13 cellular contexts compared by ENCODE assay signal in genomic region chr5:34057569-34057968, GRCh38. TPM values are rescaled to one million over a fixed set of nuclear protein-coding genes. Genes with fewer than 3 reads are reported as not detected.
DNase-seq lines count a peak whose midpoint lies in the region; ATAC-seq and TF ChIP-seq lines count a peak whose summit lies in the region.
"Had no signal": no experiment of that assay in that cellular context is flagged by ENCODE, and none has a peak within 500 bp of the region (broad histone marks: within the 10 kb centered on the region; RNA-seq: fewer than 3 reads in every experiment).

No MANE protein-coding gene starts in this region.

- peaks cover 22% of the 10 kb centered on the region for H3K9me3 Mint-ChIP-seq in nephron progenitor cell
- H3K9me3 Mint-ChIP-seq in activated T-helper 1 cell treated with anti-CD3 and anti-CD28 coated beads, Interleukin-12 subunit alpha, Interleukin-12 subunit beta, Interleukin-2, Interleukin-4 antibody, amounts not matched to agents 30 ng/mL and 10 ng/mL and 1 ng/mL, durations not matched to agents 14 hours and 24 hours and 36 hours: no peaks in the 10 kb centered on the region
- H3K9me3 Mint-ChIP-seq: CD4-positive, alpha-beta T cell had no signal

- no peak for ATAC-seq in HG03342 (IDR thresholded peaks at IDR 0.05; ENCODE audit: unreplicated experiment)

- intact Hi-C loops in activated T-helper 1 cell treated with anti-CD3 and anti-CD28 coated beads, Interleukin-12 subunit alpha, Interleukin-12 subunit beta, Interleukin-2, Interleukin-4 antibody, amounts not matched to agents 30 ng/mL and 10 ng/mL and 1 ng/mL, durations not matched to agents 14 hours and 24 hours and 36 hours (cut with micrococcal nuclease): no loop called here

- H3K27me3 Mint-ChIP-seq in nephron progenitor cell (ENCODE audit: low read depth, poor library complexity): no peaks in the 10 kb centered on the region
- H3K27me3 Mint-ChIP-seq in activated T-helper 1 cell treated with anti-CD3 and anti-CD28 coated beads, Interleukin-12 subunit alpha, Interleukin-12 subunit beta, Interleukin-2, Interleukin-4 antibody, amounts not matched to agents 30 ng/mL and 10 ng/mL and 1 ng/mL, durations not matched to agents 14 hours and 24 hours and 36 hours (ENCODE audit: insufficient read depth): no peaks in the 10 kb centered on the region
- H3K27me3 Mint-ChIP-seq: CD4-positive, alpha-beta T cell had no signal

- H3K4me3 Mint-ChIP-seq in nephron progenitor cell: no peak overlapping the region
- no peak overlapping the region for H3K4me3 Mint-ChIP-seq in activated T-helper 1 cell treated with anti-CD3 and anti-CD28 coated beads, Interleukin-12 subunit alpha, Interleukin-12 subunit beta, Interleukin-2, Interleukin-4 antibody, amounts not matched to agents 30 ng/mL and 10 ng/mL and 1 ng/mL, durations not matched to agents 14 hours and 24 hours and 36 hours
- H3K4me3 Mint-ChIP-seq: CD4-positive, alpha-beta T cell had no signal

- TF ChIP-seq CTCF in LNCaP clone FGC (IDR thresholded peaks at IDR 0.05; ENCODE audit: control insufficient read depth, extremely low read depth, insufficient read depth) (no peak), epithelial cell of esophagus (IDR thresholded peaks at IDR 0.05; ENCODE audit: insufficient read depth, low read depth, low read length, missing control alignments) (no peak), nephron progenitor cell (IDR thresholded peaks at IDR 0.05) (no peak)

- H3K4me3 ChIP-seq in LNCaP clone FGC (ENCODE audit: low read depth, low read length) (no peak overlapping the region), epithelial cell of esophagus (ENCODE audit: low read length) (no peak overlapping the region)
- H3K4me3 ChIP-seq: GM23248, HAP-1 had no signal

- H3K27ac Mint-ChIP-seq in nephron progenitor cell: peak overlapping the region; percentile 61
- no peak overlapping the region for H3K27ac Mint-ChIP-seq in activated T-helper 1 cell treated with anti-CD3 and anti-CD28 coated beads, Interleukin-12 subunit alpha, Interleukin-12 subunit beta, Interleukin-2, Interleukin-4 antibody, amounts not matched to agents 30 ng/mL and 10 ng/mL and 1 ng/mL, durations not matched to agents 14 hours and 24 hours and 36 hours
- H3K27ac Mint-ChIP-seq: CD4-positive, alpha-beta T cell had no signal

- DNase-seq in LNCaP clone FGC (ENCODE audit: low read depth) (peak; percentile 35), epithelial cell of esophagus (ENCODE audit: low read depth) (peak; percentile 50), nephron progenitor cell (no peak), dedifferentiated amniotic fluid mesenchymal stem cell (ENCODE audit: extremely low spot score) (no peak)
- no peak for DNase-seq in activated T-helper 1 cell treated with anti-CD3 and anti-CD28 coated beads, Interleukin-12 subunit alpha, Interleukin-12 subunit beta, Interleukin-2, Interleukin-4 antibody, amounts not matched to agents 30 ng/mL and 10 ng/mL and 1 ng/mL, durations not matched to agents 14 hours and 24 hours and 36 hours (ENCODE audit: low spot score)
- DNase-seq: ACHN; BE2C; C1 segment of cervical spinal cord; Caco-2; CD4-positive, alpha-beta T cell; GM23248 had no signal

- peaks cover 36% of the 10 kb centered on the region for H3K4me1 Mint-ChIP-seq in nephron progenitor cell
- H3K4me1 Mint-ChIP-seq in activated T-helper 1 cell treated with anti-CD3 and anti-CD28 coated beads, Interleukin-12 subunit alpha, Interleukin-12 subunit beta, Interleukin-2, Interleukin-4 antibody, amounts not matched to agents 30 ng/mL and 10 ng/mL and 1 ng/mL, durations not matched to agents 14 hours and 24 hours and 36 hours (ENCODE audit: low read depth): no peaks in the 10 kb centered on the region

- H3K36me3 Mint-ChIP-seq in nephron progenitor cell (ENCODE audit: low read depth): peaks cover 50% of the 10 kb centered on the region
- H3K36me3 Mint-ChIP-seq in activated T-helper 1 cell treated with anti-CD3 and anti-CD28 coated beads, Interleukin-12 subunit alpha, Interleukin-12 subunit beta, Interleukin-2, Interleukin-4 antibody, amounts not matched to agents 30 ng/mL and 10 ng/mL and 1 ng/mL, durations not matched to agents 14 hours and 24 hours and 36 hours (ENCODE audit: low read depth): peaks cover 2% of the 10 kb centered on the region

RNA-seq across cellular contexts. Expression of gene C1QTNF3, which starts 14.6 kb away (rescaled TPM):
- total RNA-seq in activated T-helper 1 cell treated with anti-CD3 and anti-CD28 coated beads, Interleukin-12 subunit alpha, Interleukin-12 subunit beta, Interleukin-2, Interleukin-4 antibody, amounts not matched to agents 30 ng/mL and 10 ng/mL and 1 ng/mL, durations not matched to agents 14 hours and 24 hours and 36 hours: 1.2 and 1.8 TPM in 2 replicates

RNA-seq across cellular contexts. Expression of gene AMACR, which starts 49.7 kb away (rescaled TPM):
- 6.8 and 7.1 TPM in 2 replicates for total RNA-seq in activated T-helper 1 cell treated with anti-CD3 and anti-CD28 coated beads, Interleukin-12 subunit alpha, Interleukin-12 subunit beta, Interleukin-2, Interleukin-4 antibody, amounts not matched to agents 30 ng/mL and 10 ng/mL and 1 ng/mL, durations not matched to agents 14 hours and 24 hours and 36 hours

Comparison
In these comparisons a context has a peak if more than half of its experiments do, and no peak if none do; other contexts are left out.
1. DNase-seq: peak in LNCaP clone FGC (single experiment) and epithelial cell of esophagus (single experiment); none in nephron progenitor cell (single experiment), dedifferentiated amniotic fluid mesenchymal stem cell (single experiment) and activated T-helper 1 cell treated with anti-CD3 and anti-CD28 coated beads, Interleukin-12 subunit alpha, Interleukin-12 subunit beta, Interleukin-2, Interleukin-4 antibody, amounts not matched to agents 30 ng/mL and 10 ng/mL and 1 ng/mL, durations not matched to agents 14 hours and 24 hours and 36 hours (single experiment).